In the genomic region with DNA sequence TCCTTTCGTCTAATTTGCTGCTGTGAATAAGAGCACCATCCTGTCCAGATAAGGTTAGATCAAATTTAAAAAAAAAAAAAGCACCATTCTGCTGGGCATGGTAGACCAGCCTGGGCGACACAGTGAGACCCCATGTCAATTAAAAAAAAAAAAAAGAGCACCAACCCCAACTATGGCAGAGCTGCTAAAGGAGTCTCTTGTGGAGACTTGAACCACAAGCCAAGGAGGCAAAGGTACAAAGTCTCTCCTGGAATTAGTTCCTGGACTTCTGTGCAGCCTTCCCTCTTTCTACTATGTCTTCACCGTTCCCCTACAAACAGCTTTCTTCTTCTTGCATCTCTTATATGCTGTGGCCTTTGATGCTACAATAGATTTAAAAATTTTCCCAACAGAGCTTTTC, we compare ENCODE assay signal across 1 cellular context.
TF ChIP-seq lines count a peak whose summit lies in the region.

No MANE protein-coding gene starts in this region.

TF ChIP-seq in SK-N-SH, 30 proteins besides CTCF, POLR2A, EP300 and RAD21 (continued from another document):
- TF ChIP-seq MEF2A (IDR thresholded peaks at IDR 0.05; ENCODE audit: borderline replicate concordance, low read depth) (no peak), FOXJ3 (CRISPR knock-in tag; IDR thresholded peaks at IDR 0.05) (no peak), TEAD4 (IDR thresholded peaks at IDR 0.05; ENCODE audit: borderline replicate concordance, insufficient read depth) (no peak), EZH2phosphoT487 (IDR thresholded peaks at IDR 0.05; ENCODE audit: borderline replicate concordance, low read depth) (no peak), GATA2 (CRISPR knock-in tag; IDR thresholded peaks at IDR 0.05) (no peak)
- TF ChIP-seq, protein P1, sequence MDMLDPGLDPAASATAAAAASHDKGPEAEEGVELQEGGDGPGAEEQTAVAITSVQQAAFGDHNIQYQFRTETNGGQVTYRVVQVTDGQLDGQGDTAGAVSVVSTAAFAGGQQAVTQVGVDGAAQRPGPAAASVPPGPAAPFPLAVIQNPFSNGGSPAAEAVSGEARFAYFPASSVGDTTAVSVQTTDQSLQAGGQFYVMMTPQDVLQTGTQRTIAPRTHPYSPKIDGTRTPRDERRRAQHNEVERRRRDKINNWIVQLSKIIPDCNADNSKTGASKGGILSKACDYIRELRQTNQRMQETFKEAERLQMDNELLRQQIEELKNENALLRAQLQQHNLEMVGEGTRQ (IDR thresholded peaks at IDR 0.05; ENCODE audit: borderline replicate concordance, low read depth, low read length), result no peak
- TF ChIP-seq, protein P2, sequence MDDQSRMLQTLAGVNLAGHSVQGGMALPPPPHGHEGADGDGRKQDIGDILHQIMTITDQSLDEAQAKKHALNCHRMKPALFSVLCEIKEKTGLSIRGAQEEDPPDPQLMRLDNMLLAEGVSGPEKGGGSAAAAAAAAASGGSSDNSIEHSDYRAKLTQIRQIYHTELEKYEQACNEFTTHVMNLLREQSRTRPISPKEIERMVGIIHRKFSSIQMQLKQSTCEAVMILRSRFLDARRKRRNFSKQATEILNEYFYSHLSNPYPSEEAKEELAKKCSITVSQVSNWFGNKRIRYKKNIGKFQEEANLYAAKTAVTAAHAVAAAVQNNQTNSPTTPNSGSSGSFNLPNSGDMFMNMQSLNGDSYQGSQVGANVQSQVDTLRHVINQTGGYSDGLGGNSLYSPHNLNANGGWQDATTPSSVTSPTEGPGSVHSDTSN (IDR thresholded peaks at IDR 0.05), result no peak
- TF ChIP-seq, protein P3, sequence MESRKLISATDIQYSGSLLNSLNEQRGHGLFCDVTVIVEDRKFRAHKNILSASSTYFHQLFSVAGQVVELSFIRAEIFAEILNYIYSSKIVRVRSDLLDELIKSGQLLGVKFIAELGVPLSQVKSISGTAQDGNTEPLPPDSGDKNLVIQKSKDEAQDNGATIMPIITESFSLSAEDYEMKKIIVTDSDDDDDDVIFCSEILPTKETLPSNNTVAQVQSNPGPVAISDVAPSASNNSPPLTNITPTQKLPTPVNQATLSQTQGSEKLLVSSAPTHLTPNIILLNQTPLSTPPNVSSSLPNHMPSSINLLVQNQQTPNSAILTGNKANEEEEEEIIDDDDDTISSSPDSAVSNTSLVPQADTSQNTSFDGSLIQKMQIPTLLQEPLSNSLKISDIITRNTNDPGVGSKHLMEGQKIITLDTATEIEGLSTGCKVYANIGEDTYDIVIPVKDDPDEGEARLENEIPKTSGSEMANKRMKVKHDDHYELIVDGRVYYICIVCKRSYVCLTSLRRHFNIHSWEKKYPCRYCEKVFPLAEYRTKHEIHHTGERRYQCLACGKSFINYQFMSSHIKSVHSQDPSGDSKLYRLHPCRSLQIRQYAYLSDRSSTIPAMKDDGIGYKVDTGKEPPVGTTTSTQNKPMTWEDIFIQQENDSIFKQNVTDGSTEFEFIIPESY (IDR thresholded peaks at IDR 0.05; ENCODE audit: borderline replicate concordance, low read depth), result no peak
